Comparison of ENCODE assay signal across 22 cellular contexts in the genomic region with DNA sequence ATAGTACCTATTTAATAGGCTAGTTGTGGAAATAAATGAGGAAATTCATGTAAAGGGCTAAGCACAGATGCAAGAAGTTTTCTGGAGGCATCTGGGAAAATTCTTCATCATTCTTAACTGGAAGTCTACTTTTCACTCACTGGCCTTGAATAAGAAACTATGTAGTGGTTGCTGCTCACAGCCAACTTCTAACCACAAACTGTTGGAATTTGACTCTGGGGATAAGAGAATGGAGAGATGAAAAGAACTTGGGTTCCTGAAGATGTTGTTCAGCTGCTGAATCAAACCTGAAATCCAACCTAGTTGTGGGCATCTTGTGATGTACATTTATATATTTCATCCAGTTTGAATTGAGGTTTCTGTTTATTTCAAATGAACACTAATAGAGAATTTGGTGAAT. TPM values are rescaled to one million over a fixed set of nuclear protein-coding genes. Genes with fewer than 3 reads are reported as not detected.
DNase-seq lines count a peak whose midpoint lies in the region; ATAC-seq and TF ChIP-seq lines count a peak whose summit lies in the region.
"Had no signal": no experiment of that assay in that cellular context is flagged by ENCODE, and none has a peak within 500 bp of the region (broad histone marks: within the 10 kb centered on the region; RNA-seq: fewer than 3 reads in every experiment).

No MANE protein-coding gene starts in this region.

- no peak overlapping the region for H3K4me3 Mint-ChIP-seq in T-helper 2 cell treated with Interferon-gamma antibody and Interleukin-4, amounts not matched to agents 5 μg/mL and 100 μg/mL, for 36 hours
- H3K4me3 Mint-ChIP-seq: CD4-positive, alpha-beta memory T cell had no signal

- DNase-seq in M059J (ENCODE audit: low read depth) (peak; percentile 45), astrocyte of the spinal cord (ENCODE audit: low read depth, low spot score) (peak; percentile 87), myocyte (ENCODE audit: low read depth) (peak; percentile 41), left lobe of liver (ENCODE audit: low spot score) (no peak), NCI-H1092 (lab: John Stamatoyannopoulos, UW) (no peak), RPMI8226 (no peak)
- no peak for DNase-seq in T-helper 2 cell treated with Interferon-gamma antibody and Interleukin-4, amounts not matched to agents 5 μg/mL and 100 μg/mL, for 36 hours (ENCODE audit: low spot score)
- DNase-seq: CD4-positive, alpha-beta memory T cell; DMS79 treated with DMSO at 0.1 percent for 48 hours; KG1; MM.1S; NCI-H1105; NCI-H1694 treated with DMSO at 0.1 percent for 48 hours; NCI-H2107; NCI-H2227 treated with DMSO at 0.1 percent for 48 hours; NCI-H524 treated with DMSO at 0.1 percent for 48 hours; SHP77 had no signal

- in situ Hi-C loops in astrocyte of the spinal cord (cut with HindIII; ENCODE audit: low sequenced_read_pairs) = no loop called here

- peaks cover 7% of the 10 kb centered on the region for H3K9me3 Mint-ChIP-seq in T-helper 2 cell treated with Interferon-gamma antibody and Interleukin-4, amounts not matched to agents 5 μg/mL and 100 μg/mL, for 36 hours

- ATAC-seq in left lobe of liver = no peak
- ATAC-seq: GM12878, HepG2, Panc1, SK-N-SH treated with all-trans-retinoic acid at 6 μM for 48 hours had no signal

- H3K4me1 Mint-ChIP-seq in T-helper 2 cell treated with Interferon-gamma antibody and Interleukin-4, amounts not matched to agents 5 μg/mL and 100 μg/mL, for 36 hours (ENCODE audit: low read depth) = no peaks in the 10 kb centered on the region
- H3K4me1 Mint-ChIP-seq: CD4-positive, alpha-beta memory T cell had no signal

- no peak overlapping the region for H3K4me3 ChIP-seq in astrocyte of the spinal cord (ENCODE audit: low read depth, low read length)
- H3K4me3 ChIP-seq: GM12878 had no signal

- no peak overlapping the region for H3K27ac Mint-ChIP-seq in T-helper 2 cell treated with Interferon-gamma antibody and Interleukin-4, amounts not matched to agents 5 μg/mL and 100 μg/mL, for 36 hours
- H3K27ac Mint-ChIP-seq: CD4-positive, alpha-beta memory T cell had no signal

- no peak for TF ChIP-seq CTCF in astrocyte of the spinal cord (IDR thresholded peaks at IDR 0.05; ENCODE audit: low read depth, low read length)

- H3K36me3 Mint-ChIP-seq in T-helper 2 cell treated with Interferon-gamma antibody and Interleukin-4, amounts not matched to agents 5 μg/mL and 100 μg/mL, for 36 hours (ENCODE audit: low read depth) = no peaks in the 10 kb centered on the region
- H3K36me3 Mint-ChIP-seq: CD4-positive, alpha-beta memory T cell had no signal

- H3K27me3 Mint-ChIP-seq in T-helper 2 cell treated with Interferon-gamma antibody and Interleukin-4, amounts not matched to agents 5 μg/mL and 100 μg/mL, for 36 hours (ENCODE audit: low read depth) = no peaks in the 10 kb centered on the region
- H3K27me3 Mint-ChIP-seq: CD4-positive, alpha-beta memory T cell had no signal

RNA-seq across cellular contexts. Expression of a gene that starts 18.8 kb away (rescaled TPM):
- total RNA-seq in M059J (2014; rRNA removed; shearing (Covaris generic)) = not detected in 2 replicates
- not detected in 2 replicates for total RNA-seq in myocyte
- polyA plus RNA-seq in myocyte (2012) = not detected
- 0.10 TPM for total RNA-seq in left lobe of liver
- total RNA-seq: CD4-positive, alpha-beta memory T cell; GM12878; HepG2 had no signal
- polyA plus RNA-seq: BJ; CD4-positive, alpha-beta memory T cell; HepG2 had no signal

Comparison
In these comparisons a context has a peak if more than half of its experiments do, and no peak if none do; other contexts are left out.
1. DNase-seq: peak in M059J (single experiment), astrocyte of the spinal cord (single experiment) and myocyte (single experiment); none in T-helper 2 cell treated with Interferon-gamma antibody and Interleukin-4, amounts not matched to agents 5 μg/mL and 100 μg/mL, for 36 hours (single experiment), left lobe of liver (single experiment), NCI-H1092 (single experiment) and RPMI8226 (single experiment).